In the genomic region with DNA sequence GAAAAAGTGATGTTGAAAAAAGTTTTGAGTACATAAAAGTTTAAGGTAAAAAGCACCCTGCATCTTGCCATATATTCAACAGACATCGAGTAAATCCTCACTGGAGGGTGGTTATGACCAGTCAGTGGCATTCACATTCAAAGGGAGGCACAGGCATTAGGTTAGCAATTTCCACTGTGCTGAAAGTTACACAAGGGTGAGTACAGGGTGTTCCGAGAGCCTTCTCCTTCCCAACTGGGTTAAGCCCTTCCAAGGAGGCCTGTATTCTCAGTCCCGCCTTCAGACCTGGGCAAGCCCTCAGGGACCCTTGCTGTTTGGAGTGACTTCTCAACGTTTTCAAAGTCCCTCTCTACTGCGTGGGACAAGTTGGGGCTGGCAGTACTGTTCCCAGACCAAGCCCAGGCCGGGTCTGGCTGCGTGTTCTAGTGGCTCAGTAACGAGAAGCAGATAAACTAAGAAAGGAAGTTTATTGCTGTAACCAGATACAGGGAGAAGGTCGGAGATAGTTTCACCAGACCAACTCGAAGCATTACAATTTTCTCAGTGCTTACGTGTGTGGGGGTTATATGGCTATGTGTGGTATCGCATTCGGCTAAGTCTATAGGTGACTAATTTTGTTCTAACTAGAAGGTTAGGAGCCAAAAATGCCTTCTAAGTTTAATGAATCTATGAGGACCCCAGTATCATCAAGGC, we compare ENCODE assay signal across 16 cellular contexts. TPM values are rescaled to one million over a fixed set of nuclear protein-coding genes. Genes with fewer than 3 reads are reported as not detected.
"Had no signal": no experiment of that assay in that cellular context is flagged by ENCODE, and none has a peak within 500 bp of the region (broad histone marks: within the 10 kb centered on the region; RNA-seq: fewer than 3 reads in every experiment).

No MANE protein-coding gene starts in this region.

- H3K27me3 ChIP-seq: colonic mucosa, testis had no signal

- H3K36me3 ChIP-seq: colonic mucosa, WERI-Rb-1 had no signal

- DNase-seq: activated CD4-positive, alpha-beta T cell treated with anti-CD3 and anti-CD28 coated beads for 36 hours; activated CD8-positive, alpha-beta memory T cell treated with anti-CD3 and anti-CD28 coated beads, Interleukin-2, amount 50 U/mL, for 48 hours; activated CD8-positive, alpha-beta T cell treated with anti-CD3 and anti-CD28 coated beads for 36 hours; activated naive CD4-positive, alpha-beta T cell; caudate nucleus; colonic mucosa; hypothalamus; stimulated activated CD4-positive, alpha-beta T cell treated with anti-CD3 and anti-CD28 coated beads, Interleukin-4, amount 100 ng/mL, for 4 hours; stimulated activated naive CD8-positive, alpha-beta T cell treated with anti-CD3 and anti-CD28 coated beads, Interleukin-15, amount 100 ng/mL, for 72 hours; SW 1271; testis; WERI-Rb-1 had no signal

- H3K4me3 Mint-ChIP-seq: activated CD4-positive, alpha-beta T cell treated with anti-CD3 and anti-CD28 coated beads for 36 hours; activated CD8-positive, alpha-beta T cell treated with anti-CD3 and anti-CD28 coated beads for 36 hours; natural killer cell treated with Interleukin-12 subunit alpha and Interleukin-12 subunit beta and Interleukin-15 and Interleukin-18, amount 100 ng/mL, for 72 hours; stimulated activated naive CD8-positive, alpha-beta T cell treated with anti-CD3 and anti-CD28 coated beads, Interleukin-15, amount 100 ng/mL, for 72 hours; T-helper 2 cell treated with Interferon-gamma antibody and Interleukin-4, amounts not matched to agents 5 μg/mL and 100 μg/mL, for 36 hours had no signal

- H3K4me3 ChIP-seq: colonic mucosa, testis had no signal

- H3K9me3 ChIP-seq: colonic mucosa, testis had no signal

- ATAC-seq: activated CD4-positive, alpha-beta T cell treated with anti-CD3 and anti-CD28 coated beads for 36 hours; activated CD8-positive, alpha-beta T cell treated with anti-CD3 and anti-CD28 coated beads for 36 hours; natural killer cell treated with Interleukin-12 subunit alpha and Interleukin-12 subunit beta and Interleukin-15 and Interleukin-18, amount 100 ng/mL, for 72 hours; stimulated activated naive CD8-positive, alpha-beta T cell treated with anti-CD3 and anti-CD28 coated beads, Interleukin-15, amount 100 ng/mL, for 72 hours had no signal

- H3K27ac ChIP-seq: colonic mucosa, testis, WERI-Rb-1 had no signal

- H3K36me3 Mint-ChIP-seq: natural killer cell treated with Interleukin-12 subunit alpha and Interleukin-12 subunit beta and Interleukin-15 and Interleukin-18, amount 100 ng/mL, for 72 hours had no signal

- H3K27ac Mint-ChIP-seq: activated CD4-positive, alpha-beta T cell treated with anti-CD3 and anti-CD28 coated beads for 36 hours; activated CD8-positive, alpha-beta T cell treated with anti-CD3 and anti-CD28 coated beads for 36 hours; natural killer cell treated with Interleukin-12 subunit alpha and Interleukin-12 subunit beta and Interleukin-15 and Interleukin-18, amount 100 ng/mL, for 72 hours; T-helper 2 cell treated with Interferon-gamma antibody and Interleukin-4, amounts not matched to agents 5 μg/mL and 100 μg/mL, for 36 hours had no signal

- H3K27me3 Mint-ChIP-seq: activated CD4-positive, alpha-beta T cell treated with anti-CD3 and anti-CD28 coated beads for 36 hours; activated CD8-positive, alpha-beta T cell treated with anti-CD3 and anti-CD28 coated beads for 36 hours; natural killer cell treated with Interleukin-12 subunit alpha and Interleukin-12 subunit beta and Interleukin-15 and Interleukin-18, amount 100 ng/mL, for 72 hours; stimulated activated naive CD8-positive, alpha-beta T cell treated with anti-CD3 and anti-CD28 coated beads, Interleukin-15, amount 100 ng/mL, for 72 hours had no signal

- H3K4me1 ChIP-seq: colonic mucosa had no signal

- H3K9me3 Mint-ChIP-seq: activated CD8-positive, alpha-beta T cell treated with anti-CD3 and anti-CD28 coated beads for 36 hours; natural killer cell treated with Interleukin-12 subunit alpha and Interleukin-12 subunit beta and Interleukin-15 and Interleukin-18, amount 100 ng/mL, for 72 hours; stimulated activated naive CD8-positive, alpha-beta T cell treated with anti-CD3 and anti-CD28 coated beads, Interleukin-15, amount 100 ng/mL, for 72 hours; T-helper 2 cell treated with Interferon-gamma antibody and Interleukin-4, amounts not matched to agents 5 μg/mL and 100 μg/mL, for 36 hours had no signal

RNA-seq across cellular contexts. Expression of gene CFAP77, which starts 42.3 kb away (rescaled TPM):
- total RNA-seq: activated CD4-positive, alpha-beta T cell treated with anti-CD3 and anti-CD28 coated beads for 36 hours; activated CD8-positive, alpha-beta T cell treated with anti-CD3 and anti-CD28 coated beads for 36 hours; colonic mucosa; natural killer cell treated with Interleukin-12 subunit alpha and Interleukin-12 subunit beta and Interleukin-15 and Interleukin-18, amount 100 ng/mL, for 72 hours; skeletal muscle tissue; urinary bladder had no signal
- polyA plus RNA-seq: urinary bladder had no signal
